8 cellular contexts compared by ENCODE assay signal in the genomic region with DNA sequence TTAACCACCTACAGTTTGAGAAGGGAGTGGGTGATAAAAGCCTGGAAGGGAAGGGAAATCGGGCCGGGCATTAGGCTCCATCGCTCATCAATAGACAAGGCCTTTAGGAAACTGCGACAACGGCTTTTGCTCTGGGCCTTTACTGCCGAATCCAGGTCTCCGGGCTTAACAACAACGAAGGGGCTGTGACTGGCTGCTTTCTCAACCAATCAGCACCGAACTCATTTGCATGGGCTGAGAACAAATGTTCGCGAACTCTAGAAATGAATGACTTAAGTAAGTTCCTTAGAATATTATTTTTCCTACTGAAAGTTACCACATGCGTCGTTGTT. TPM values are rescaled to one million over a fixed set of nuclear protein-coding genes. Genes with fewer than 3 reads are reported as not detected.
DNase-seq lines count a peak whose midpoint lies in the region; FAIRE-seq and TF ChIP-seq lines count a peak whose summit lies in the region.

No MANE protein-coding gene starts in this region.

- H3K9ac ChIP-seq in ES-I3 (ENCODE audit: low read depth, low read length), result peak overlapping the region; percentile 65
- H3K9ac ChIP-seq in adipocyte (ENCODE audit: low read length), result peak overlapping the region; percentile 94

- H3K4me3 ChIP-seq in HFF-Myc (replicated peaks; ENCODE audit: low read depth, low read length), result no peak overlapping the region
- no peak overlapping the region for H3K4me3 ChIP-seq in NB4 (ENCODE audit: low read depth, low read length)
- H3K4me3 ChIP-seq in SJSA1, result peak overlapping the region; percentile 46
- peak overlapping the region; percentile 86 for H3K4me3 ChIP-seq in adipocyte (ENCODE audit: low read length)

- H3K4me1 ChIP-seq in ES-I3 (ENCODE audit: insufficient read depth, low read length) (peaks cover 11% of the 10 kb centered on the region), SJSA1 (replicated peaks) (peaks cover 29% of the 10 kb centered on the region), adipocyte (ENCODE audit: control insufficient read depth, insufficient read depth, low read length) (peaks cover 27% of the 10 kb centered on the region)

- H3K36me3 ChIP-seq in ES-I3 (ENCODE audit: insufficient read depth, low read length), result 0 out of 2 replicates have a peak, but pooled peaks cover 4% of the 10 kb centered on the region
- peaks cover 65% of the 10 kb centered on the region for H3K36me3 ChIP-seq in SJSA1
- H3K36me3 ChIP-seq in adipocyte (ENCODE audit: control insufficient read depth, insufficient read depth, low read length, severe bottlenecking), result peaks cover 23% of the 10 kb centered on the region

- no peak for FAIRE-seq in urothelium cell line (lab: Jason Lieb, UNC)

- TF ChIP-seq POLR2A in NB4 (IDR thresholded peaks at IDR 0.05; ENCODE audit: extremely low read depth, insufficient read length), result no peak

- TF ChIP-seq CTCF in HFF-Myc (IDR thresholded peaks at IDR 0.05; ENCODE audit: low read depth, low read length, missing control alignments), result no peak
- TF ChIP-seq CTCF in NB4 (IDR thresholded peaks at IDR 0.05; ENCODE audit: low read depth, low read length), result no peak

- no peaks in the 10 kb centered on the region; the same call in 1 of the 2 replicates for H3K27me3 ChIP-seq in SJSA1 (replicated peaks)
- no peaks in the 10 kb centered on the region for H3K27me3 ChIP-seq in adipocyte (replicated peaks; ENCODE audit: control insufficient read depth, insufficient read depth, low read length)

- H3K27ac ChIP-seq in SJSA1, result peak overlapping the region; percentile 96

- DNase-seq in HFF-Myc (ENCODE audit: extremely low read depth, low read depth) (peak; percentile 87), NB4 (ENCODE audit: low read depth) (peak; percentile 91), SJSA1 (ENCODE audit: low read depth in 1 of 2, low spot score in 2 of 2) (peak in 1 of 2 experiments; percentile 86), adipocyte (ENCODE audit: low read depth) (peak; percentile 95), glomerular visceral epithelial cell (ENCODE audit: extremely low spot score) (peak; percentile 86), non-pigmented ciliary epithelial cell (ENCODE audit: low read depth) (peak; percentile 79), urothelium cell line (ENCODE audit: low spot score) (peak; percentile 83)

- H3K9me3 ChIP-seq in ES-I3 (ENCODE audit: control insufficient read depth, insufficient read depth, low read length), result no peaks in the 10 kb centered on the region
- H3K9me3 ChIP-seq in SJSA1 (replicated peaks), result no peaks in the 10 kb centered on the region
- no peaks in the 10 kb centered on the region for H3K9me3 ChIP-seq in adipocyte (ENCODE audit: control insufficient read depth, low read length)

RNA-seq across cellular contexts. Expression of gene RNU7-1, which starts 0.3 kb away (rescaled TPM):
- not detected in 2 replicates for total RNA-seq in SJSA1 (2014; rRNA removed; shearing (Covaris generic))

RNA-seq across cellular contexts. Expression of gene C12orf57, which starts 0.5 kb away (rescaled TPM):
- 331 and 408 TPM in 2 replicates for total RNA-seq in SJSA1 (2014; rRNA removed; shearing (Covaris generic))

RNA-seq across cellular contexts. Expression of gene PTPN6, which starts 7.8 kb away (rescaled TPM):
- total RNA-seq in SJSA1 (2014; rRNA removed; shearing (Covaris generic)), result not detected in 2 replicates

RNA-seq across cellular contexts. Expression of gene ATN1, which starts 15.6 kb away (rescaled TPM):
- 6.0 and 7.2 TPM in 2 replicates for total RNA-seq in SJSA1 (2014; rRNA removed; shearing (Covaris generic))

RNA-seq across cellular contexts. Expression of gene PHB2, which starts 27.1 kb away (rescaled TPM):
- 254 and 334 TPM in 2 replicates for total RNA-seq in SJSA1 (2014; rRNA removed; shearing (Covaris generic))

Comparison
In these comparisons a context has a peak if more than half of its experiments do, and no peak if none do; other contexts are left out.
1. H3K4me3 ChIP-seq: peak in SJSA1 (single experiment) and adipocyte (single experiment); none in HFF-Myc (single experiment) and NB4 (single experiment).